ENCODE assay signal across 23 cellular contexts in the genomic region with DNA sequence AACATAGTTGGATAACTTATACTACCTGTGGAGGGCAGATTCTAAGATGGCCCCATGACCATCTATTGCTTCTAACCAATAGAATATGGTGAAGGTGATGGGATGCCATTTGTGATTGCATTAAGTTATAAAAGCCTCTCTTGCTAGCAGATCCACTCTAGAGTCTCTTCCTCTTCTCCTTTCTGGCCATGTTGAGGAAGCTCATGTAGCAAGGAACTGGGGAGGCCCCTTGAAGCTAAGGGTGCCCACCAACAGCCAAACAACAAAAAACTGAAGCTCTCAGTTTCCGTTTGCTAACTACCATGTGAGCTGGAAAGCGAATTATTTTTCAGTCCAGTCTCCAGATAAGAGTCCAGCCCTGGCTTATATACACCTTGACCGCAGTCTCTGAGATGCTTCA.
"Had no signal": no experiment of that assay in that cellular context is flagged by ENCODE, and none has a peak within 500 bp of the region (broad histone marks: within the 10 kb centered on the region; RNA-seq: fewer than 3 reads in every experiment).

No MANE protein-coding gene starts in this region.

- H3K36me3 Mint-ChIP-seq: activated naive CD4-positive, alpha-beta T cell treated with anti-CD3 and anti-CD28 coated beads, Interleukin-2, amount 50 U/mL, for 24 hours; memory B cell; naive thymus-derived CD4-positive, alpha-beta T cell; stimulated activated effector memory CD8-positive, alpha-beta T cell treated with anti-CD3 and anti-CD28 coated beads, Interleukin-12 subunit alpha, Interleukin-12 subunit beta, amount 100 ng/mL, for 72 hours; type B pancreatic cell had no signal

- ATAC-seq: gastrocnemius medialis; naive thymus-derived CD4-positive, alpha-beta T cell; sciatic nerve; stimulated activated effector memory CD8-positive, alpha-beta T cell treated with anti-CD3 and anti-CD28 coated beads, Interleukin-12 subunit alpha, Interleukin-12 subunit beta, amount 100 ng/mL, for 72 hours had no signal

- H3K27me3 Mint-ChIP-seq: activated naive CD4-positive, alpha-beta T cell treated with anti-CD3 and anti-CD28 coated beads, Interleukin-2, amount 50 U/mL, for 24 hours; memory B cell; type B pancreatic cell had no signal

- H3K9me3 Mint-ChIP-seq: activated naive CD4-positive, alpha-beta T cell treated with anti-CD3 and anti-CD28 coated beads, Interleukin-2, amount 50 U/mL, for 24 hours; memory B cell; naive thymus-derived CD4-positive, alpha-beta T cell; stimulated activated effector memory CD8-positive, alpha-beta T cell treated with anti-CD3 and anti-CD28 coated beads, Interleukin-12 subunit alpha, Interleukin-12 subunit beta, amount 100 ng/mL, for 72 hours; type B pancreatic cell had no signal

- H3K4me1 ChIP-seq: ascending aorta, gastrocnemius medialis had no signal

- H3K27me3 ChIP-seq: ascending aorta, gastrocnemius medialis, ovary, testis had no signal

- H3K27ac ChIP-seq: ascending aorta, gastrocnemius medialis, left ventricle myocardium inferior, ovary, testis, WERI-Rb-1 had no signal

- H3K27ac Mint-ChIP-seq: activated naive CD4-positive, alpha-beta T cell treated with anti-CD3 and anti-CD28 coated beads, Interleukin-2, amount 50 U/mL, for 24 hours; memory B cell; naive thymus-derived CD4-positive, alpha-beta T cell; stimulated activated effector memory CD8-positive, alpha-beta T cell treated with anti-CD3 and anti-CD28 coated beads, Interleukin-12 subunit alpha, Interleukin-12 subunit beta, amount 100 ng/mL, for 72 hours; type B pancreatic cell had no signal

- H3K4me3 Mint-ChIP-seq: activated naive CD4-positive, alpha-beta T cell treated with anti-CD3 and anti-CD28 coated beads, Interleukin-2, amount 50 U/mL, for 24 hours; memory B cell; naive thymus-derived CD4-positive, alpha-beta T cell; stimulated activated effector memory CD8-positive, alpha-beta T cell treated with anti-CD3 and anti-CD28 coated beads, Interleukin-12 subunit alpha, Interleukin-12 subunit beta, amount 100 ng/mL, for 72 hours; type B pancreatic cell had no signal

- DNase-seq: activated CD4-positive, alpha-beta T cell treated with anti-CD3 and anti-CD28 coated beads for 1 hour; activated CD4-positive, alpha-beta T cell treated with anti-CD3 and anti-CD28 coated beads, Interleukin-2, amount 50 U/mL, for 4 hours; activated gamma-delta T cell; cortex of kidney; erythroblast; gastrocnemius medialis; head of caudate nucleus; kidney; left ventricle myocardium inferior; naive thymus-derived CD4-positive, alpha-beta T cell; ovary; stimulated activated CD4-positive, alpha-beta T cell treated with anti-CD3 and anti-CD28 coated beads, Interleukin-4, amount 100 ng/mL, for 1 hour; T-helper 2 cell; testis; WERI-Rb-1 had no signal

- H3K4me3 ChIP-seq: ascending aorta, gastrocnemius medialis, left ventricle myocardium inferior, ovary, smooth muscle cell, testis had no signal

- H3K36me3 ChIP-seq: ascending aorta, gastrocnemius medialis, left ventricle myocardium inferior, ovary, WERI-Rb-1 had no signal

- H3K4me1 Mint-ChIP-seq: activated naive CD4-positive, alpha-beta T cell treated with anti-CD3 and anti-CD28 coated beads, Interleukin-2, amount 50 U/mL, for 24 hours; memory B cell; stimulated activated effector memory CD8-positive, alpha-beta T cell treated with anti-CD3 and anti-CD28 coated beads, Interleukin-12 subunit alpha, Interleukin-12 subunit beta, amount 100 ng/mL, for 72 hours had no signal

- FAIRE-seq: endometrium, kidney had no signal

- H3K9me3 ChIP-seq: ascending aorta, gastrocnemius medialis, left ventricle myocardium inferior, ovary, testis had no signal

- H3K4me2 ChIP-seq: smooth muscle cell had no signal
